ENCODE assay signal across 10 cellular contexts in genomic region chr3:186569779-186570095, GRCh38. TPM values are rescaled to one million over a fixed set of nuclear protein-coding genes. Genes with fewer than 3 reads are reported as not detected.
DNase-seq lines count a peak whose midpoint lies in the region; ATAC-seq, FAIRE-seq and TF ChIP-seq lines count a peak whose summit lies in the region.
"Had no signal": no experiment of that assay in that cellular context is flagged by ENCODE, and none has a peak within 500 bp of the region (broad histone marks: within the 10 kb centered on the region; RNA-seq: fewer than 3 reads in every experiment).

No MANE protein-coding gene starts in this region.

- no peaks in the 10 kb centered on the region for H3K9me3 ChIP-seq in GM12878 (replicated peaks; ENCODE audit: control insufficient read depth, insufficient read depth, low read length)
- no peaks in the 10 kb centered on the region for H3K9me3 ChIP-seq in lung (ENCODE audit: control insufficient read depth in 2 of 2, insufficient read depth in 1 of 2, low read length in 1 of 2)

- in situ Hi-C loops in GM12878 (cut with MboI) = no loop called here

- H3K27ac Mint-ChIP-seq in activated naive CD4-positive, alpha-beta T cell treated with anti-CD3 and anti-CD28 coated beads, Interleukin-2, amount 10 ng/mL, durations not matched to agents 7 days and 5 days = peak overlapping the region; percentile 98
- H3K27ac Mint-ChIP-seq in type B pancreatic cell = peak overlapping the region; percentile 98

- H3K4me1 Mint-ChIP-seq in activated naive CD4-positive, alpha-beta T cell treated with anti-CD3 and anti-CD28 coated beads, Interleukin-2, amount 10 ng/mL, durations not matched to agents 7 days and 5 days = peaks cover 66% of the 10 kb centered on the region
- H3K4me1 Mint-ChIP-seq in type B pancreatic cell (ENCODE audit: unreplicated experiment) = peaks cover 26% of the 10 kb centered on the region

- POLR2A ChIA-PET in GM12878 (lab: Charles Lee) = interaction anchor here (0.6 to 2.9 kb wide), 15 partner anchors 15 to 458 kb away, joined by 3 to 20 read pairs (median 4); partner anchors contain the start of genes EIF4A2 and RFC4

- H4K20me1 ChIP-seq in GM12878 (ENCODE audit: control insufficient read depth, insufficient read depth) = no peaks in the 10 kb centered on the region

- BruUV-seq in GM12878 (replicated peaks; lab: Mats Ljungman, UMichigan) = TSS peak; percentile 84

- peaks cover 10% of the 10 kb centered on the region for H3K4me1 ChIP-seq in GM12878 (ENCODE audit: control insufficient read depth, insufficient read depth, low read length)
- H3K4me1 ChIP-seq in lung (ENCODE audit: control insufficient read depth in 2 of 2, insufficient read depth in 2 of 2, low read length in 2 of 2) = peaks cover 5 to 14% of the 10 kb centered on the region in 2 donors

- no peaks in the 10 kb centered on the region for H3K27me3 ChIP-seq in GM12878 (replicated peaks in 1 of 2; ENCODE audit: control insufficient read depth in 2 of 2, insufficient read depth in 2 of 2, low read length in 1 of 2)
- no peaks in the 10 kb centered on the region for H3K27me3 ChIP-seq in lung (ENCODE audit: control insufficient read depth, insufficient read depth)

- peak overlapping the region; percentile 79 for H3K27ac ChIP-seq in GM12878 (ENCODE audit: control insufficient read depth, insufficient read depth)
- H3K27ac ChIP-seq in lung (ENCODE audit: low read depth in 1 of 2, low read length in 1 of 2) = peak overlapping the region; percentile 75 to 80

- peak overlapping the region; percentile 87 for H3K4me3 Mint-ChIP-seq in activated naive CD4-positive, alpha-beta T cell treated with anti-CD3 and anti-CD28 coated beads, Interleukin-2, amount 10 ng/mL, durations not matched to agents 7 days and 5 days
- H3K4me3 Mint-ChIP-seq in type B pancreatic cell = peak overlapping the region; percentile 98

- H2AFZ ChIP-seq in GM12878 (ENCODE audit: control insufficient read depth, low read depth, low read length) = peak overlapping the region; percentile 83

- no peak for ATAC-seq in GM12878
- ATAC-seq in lung (ENCODE audit: insufficient read depth, low FRiP score) = no peak
- no peak for ATAC-seq in GM18858 (IDR thresholded peaks at IDR 0.05; ENCODE audit: unreplicated experiment)

- peak overlapping the region; percentile 56 for H3K4me2 ChIP-seq in GM12878 (ENCODE audit: control insufficient read depth, insufficient read depth)

- DNase-seq in activated naive CD4-positive, alpha-beta T cell treated with anti-CD3 and anti-CD28 coated beads, Interleukin-2, amount 10 ng/mL, durations not matched to agents 7 days and 5 days = no peak
- no peak for DNase-seq in activated naive CD4-positive, alpha-beta T cell (lab: John Stamatoyannopoulos, UW)
- no peak for DNase-seq in GM12878 (ENCODE audit: low read depth, low spot score)
- DNase-seq in lung (ENCODE audit: low spot score) = no peak
- no peak for DNase-seq in type B pancreatic cell (ENCODE audit: extremely low spot score, unreplicated experiment)
- no peak for DNase-seq in glomerular visceral epithelial cell (ENCODE audit: extremely low spot score)
- DNase-seq in NCI-H446 treated with DMSO at 0.1 percent for 48 hours (lab: John Stamatoyannopoulos, UW) = no peak

- H3K9me3 Mint-ChIP-seq in activated naive CD4-positive, alpha-beta T cell treated with anti-CD3 and anti-CD28 coated beads, Interleukin-2, amount 10 ng/mL, durations not matched to agents 7 days and 5 days = no peaks in the 10 kb centered on the region
- H3K9me3 Mint-ChIP-seq in type B pancreatic cell = no peaks in the 10 kb centered on the region

- no peaks in the 10 kb centered on the region for H3K27me3 Mint-ChIP-seq in activated naive CD4-positive, alpha-beta T cell treated with anti-CD3 and anti-CD28 coated beads, Interleukin-2, amount 10 ng/mL, durations not matched to agents 7 days and 5 days
- no peaks in the 10 kb centered on the region for H3K27me3 Mint-ChIP-seq in type B pancreatic cell

- FAIRE-seq in GM12878 (lab: Jason Lieb, UNC) = no peak

- TF ChIP-seq RAD21 in GM12878 (IDR thresholded peaks at IDR 0.05; ENCODE audit: insufficient read depth, low read depth, low read length) = no peak

- SMC1A ChIA-PET in GM12878 (lab: Charles Lee; ENCODE audit: uncharacterized antibody, unreplicated experiment) = interaction anchor here (0.7 to 3.8 kb wide), 11 partner anchors 9 to 631 kb away, joined by 3 to 23 read pairs (median 4); no protein-coding TSS in a partner anchor

- RAD21 ChIA-PET in GM12878 (lab: Charles Lee; ENCODE audit: unreplicated experiment) = interaction anchor here (0.6 to 2.5 kb wide), 8 partner anchors 30 to 315 kb away, joined by 3 to 21 read pairs (median 4); partner anchors contain the start of gene EIF4A2

- H3K36me3 ChIP-seq in GM12878 (ENCODE audit: control insufficient read depth in 2 of 2, insufficient read depth in 2 of 2, low read length in 1 of 2) (peaks cover 0 to 4% of the 10 kb centered on the region in 2 experiments; a peak in 3 of 4 replicates), lung (ENCODE audit: control insufficient read depth in 2 of 2, insufficient read depth in 2 of 2, low read length in 2 of 2) (peaks cover 2 to 7% of the 10 kb centered on the region in 2 donors)

- TF ChIP-seq EP300 in GM12878 (IDR thresholded peaks at IDR 0.05; ENCODE audit: borderline replicate concordance in 1 of 2, control insufficient read depth in 1 of 2, low read depth in 2 of 2, low read length in 2 of 2) = no peak

- 3% methylated on average over 7 of the region's 7 CpGs for WGBS in GM12878 (ENCODE audit: insufficient coverage, insufficient replicate concordance, low lambda C conversion rate, missing lambda C conversion rate)
- WGBS in lung, 2 donors = 4 to 7% methylated on average over 7 of the region's 7 CpGs

- H3K4me3 ChIP-seq in GM12878 (peak overlapping the region; percentile 89), lung (peak overlapping the region; percentile 40)

- TF ChIP-seq CTCF in GM12878 (IDR thresholded peaks at IDR 0.05 in 2 of 3, conservative IDR thresholded peaks at IDR 0.05 in 1 of 3; ENCODE audit: control insufficient read depth in 2 of 3, extremely low read depth in 1 of 3, insufficient read depth in 1 of 3, low read depth in 3 of 3, low read length in 3 of 3) (no peak), lung (IDR thresholded peaks at IDR 0.05; ENCODE audit: control extremely low read depth, extremely low read depth) (no peak), type B pancreatic cell (conservative IDR thresholded peaks at IDR 0.05) (no peak)

- peaks cover 61% of the 10 kb centered on the region for H3K79me2 ChIP-seq in GM12878 (ENCODE audit: control insufficient read depth, insufficient read depth, low read length)

- TF ChIP-seq POLR2A in GM12878 (IDR thresholded peaks at IDR 0.05; ENCODE audit: low read depth, low read length) = no peak

- H3K36me3 Mint-ChIP-seq in activated naive CD4-positive, alpha-beta T cell treated with anti-CD3 and anti-CD28 coated beads, Interleukin-2, amount 10 ng/mL, durations not matched to agents 7 days and 5 days = peaks cover 27% of the 10 kb centered on the region
- H3K36me3 Mint-ChIP-seq in type B pancreatic cell = peaks cover 7% of the 10 kb centered on the region

- H3K9ac ChIP-seq in GM12878 (ENCODE audit: control insufficient read depth, insufficient read depth, low read length) = peak overlapping the region; percentile 82

- intact Hi-C loops in GM12878 (cut with micrococcal nuclease; ENCODE audit: unreplicated experiment) = loop anchor here (2.0 to 5.0 kb wide), 3 partner anchors 213 to 632 kb away; partner anchors contain the start of genes EIF4A2 and TRA2B

- CTCF ChIA-PET in activated naive CD4-positive, alpha-beta T cell treated with anti-CD3 and anti-CD28 coated beads, Interleukin-2, amount 10 ng/mL, durations not matched to agents 7 days and 5 days (lab: Charles Lee) = interaction anchor here (0.6 to 1.5 kb wide), 5 partner anchors 29 to 626 kb away, joined by 3 to 8 read pairs (median 3); partner anchors contain the start of gene AHSG
- CTCF ChIA-PET in GM12878 (lab: Yijun Ruan, JAX) = interaction anchor here (0.7 to 2.5 kb wide), 11 partner anchors 30 to 626 kb away, joined by 3 to 18 read pairs (median 4); no protein-coding TSS in a partner anchor

RNA-seq across cellular contexts. Expression of gene DNAJB11, which starts 0.8 kb away (rescaled TPM):
- 51.5 and 52.8 TPM in 2 replicates for total RNA-seq in GM12878 (2013; cell fraction: nucleolus; rRNA removed)
- 57.9 and 62.9 TPM in 2 replicates for total RNA-seq in GM12878 (2014; rRNA removed)
- 52.7 and 57.7 TPM in 2 replicates for total RNA-seq in GM12878 (2014; rRNA removed; fragmentation: Illumina TruSeq; extraction: Trizol)
- total RNA-seq in GM12878 (2021) = 44.1 and 45.1 TPM in 2 replicates
- polyA plus RNA-seq in GM12878 (2011; ENCODE audit: low read depth) = 32.4 TPM
- polyA plus RNA-seq in GM12878 (2011; rRNA removed) = 43.3 and 56.9 TPM in 2 replicates
- 15.0 and 15.3 TPM in 2 replicates for polyA plus RNA-seq in GM12878 (2011; cell fraction: cytosol; rRNA removed)
- 39.4 and 58.9 TPM in 2 replicates for polyA plus RNA-seq in GM12878 (2011; cell fraction: nucleus; rRNA removed)
- polyA plus RNA-seq in GM12878 (2012) = 41.7 and 54.8 TPM in 2 replicates
- polyA plus RNA-seq in GM12878 (2014; fragmentation: Illumina TruSeq; extraction: Trizol) = 65.0 and 67.8 TPM in 2 replicates
- 10 to 100 TPM; 16.2 to 26.4 TPM for polyA plus RNA-seq in GM12878 (2014; fragmentation: Nextera tagmentation; extraction: Ambion mirVana)
- 59.4 and 61.5 TPM in 2 replicates for polyA plus RNA-seq in GM12878 (2014; rRNA removed)
- polyA plus RNA-seq in GM12878 (2016; fragmentation: Nextera tagmentation; extraction: Ambion mirVana) = 100 to 1,000 TPM; 130 to 135 TPM
- 10.8 and 16.1 TPM in 2 replicates for polyA minus RNA-seq in GM12878 (2011; rRNA and poly(A)+ RNA removed)
- polyA minus RNA-seq in GM12878 (2011; cell fraction: cytosol; rRNA and poly(A)+ RNA removed) = 13.3 and 16.3 TPM in 2 replicates
- 20.3 and 33.4 TPM in 2 replicates for polyA minus RNA-seq in GM12878 (2011; cell fraction: nucleus; rRNA and poly(A)+ RNA removed)
- 10 to 100 TPM; 46.1 to 57.6 TPM for total RNA-seq in lung
- 100 to 1,000 TPM in 1 of 2 donors, 10 to 100 TPM in 1; 48.3 to 109 TPM for polyA plus RNA-seq in lung
- 63.4 and 68.5 TPM in 2 replicates for total RNA-seq in type B pancreatic cell (ENCODE audit: low replicate concordance)

RNA-seq across cellular contexts. Expression of gene TBCCD1, which starts 2.6 kb away (rescaled TPM):
- 33.7 and 36.8 TPM in 2 replicates for total RNA-seq in GM12878 (2013; cell fraction: nucleolus; rRNA removed)
- 20.4 and 21.1 TPM in 2 replicates for total RNA-seq in GM12878 (2014; rRNA removed)
- total RNA-seq in GM12878 (2014; rRNA removed; fragmentation: Illumina TruSeq; extraction: Trizol) = 14.8 and 15.0 TPM in 2 replicates
- 11.5 and 12.3 TPM in 2 replicates for total RNA-seq in GM12878 (2021)
- 4.2 TPM for polyA plus RNA-seq in GM12878 (2011; ENCODE audit: low read depth)
- 23.4 and 25.0 TPM in 2 replicates for polyA plus RNA-seq in GM12878 (2011; rRNA removed)
- 17.0 and 18.7 TPM in 2 replicates for polyA plus RNA-seq in GM12878 (2011; cell fraction: cytosol; rRNA removed)
- 16.5 and 17.4 TPM in 2 replicates for polyA plus RNA-seq in GM12878 (2011; cell fraction: nucleus; rRNA removed)
- 5.6 and 6.4 TPM in 2 replicates for polyA plus RNA-seq in GM12878 (2012)
- 14.3 and 16.5 TPM in 2 replicates for polyA plus RNA-seq in GM12878 (2014; fragmentation: Illumina TruSeq; extraction: Trizol)
- 10 to 100 TPM in 1 of 2 experiments, 1 to 10 TPM in 1; 6.9 to 11.3 TPM for polyA plus RNA-seq in GM12878 (2014; fragmentation: Nextera tagmentation; extraction: Ambion mirVana)
- 14.1 and 14.7 TPM in 2 replicates for polyA plus RNA-seq in GM12878 (2014; rRNA removed)
- polyA plus RNA-seq in GM12878 (2016; fragmentation: Nextera tagmentation; extraction: Ambion mirVana) = 10 to 100 TPM; 15.8 to 18.0 TPM
- 28.0 and 35.4 TPM in 2 replicates for polyA minus RNA-seq in GM12878 (2011; rRNA and poly(A)+ RNA removed)
- 9.1 and 11.5 TPM in 2 replicates for polyA minus RNA-seq in GM12878 (2011; cell fraction: cytosol; rRNA and poly(A)+ RNA removed)
- 15.6 and 18.5 TPM in 2 replicates for polyA minus RNA-seq in GM12878 (2011; cell fraction: nucleus; rRNA and poly(A)+ RNA removed)
- total RNA-seq in lung = 10 to 100 TPM in 1 of 2 donors, 1 to 10 TPM in 1; 9.4 to 17.3 TPM
- 1 to 10 TPM; 3.2 to 5.5 TPM for polyA plus RNA-seq in lung
- 11.0 and 16.6 TPM in 2 replicates for total RNA-seq in type B pancreatic cell (ENCODE audit: low replicate concordance)

RNA-seq across cellular contexts. Expression of gene CRYGS, which starts 25.6 kb away (rescaled TPM):
- total RNA-seq in GM12878 (2013; cell fraction: nucleolus; rRNA removed) = 9.3 and 10.6 TPM in 2 replicates
- 4.1 and 4.8 TPM in 2 replicates for total RNA-seq in GM12878 (2014; rRNA removed)
- total RNA-seq in GM12878 (2014; rRNA removed; fragmentation: Illumina TruSeq; extraction: Trizol) = 2.4 and 2.5 TPM in 2 replicates
- 1.7 and 2.1 TPM in 2 replicates for total RNA-seq in GM12878 (2021)
- 3.1 TPM for polyA plus RNA-seq in GM12878 (2011; ENCODE audit: low read depth)
- polyA plus RNA-seq in GM12878 (2011; rRNA removed) = 5.8 and 6.0 TPM in 2 replicates
- polyA plus RNA-seq in GM12878 (2011; cell fraction: cytosol; rRNA removed) = 2.4 and 4.3 TPM in 2 replicates
- 16.6 and 23.7 TPM in 2 replicates for polyA plus RNA-seq in GM12878 (2011; cell fraction: nucleus; rRNA removed)
- 3.0 and 3.3 TPM in 2 replicates for polyA plus RNA-seq in GM12878 (2012)
- polyA plus RNA-seq in GM12878 (2014; fragmentation: Illumina TruSeq; extraction: Trizol) = 2.5 and 4.5 TPM in 2 replicates
- polyA plus RNA-seq in GM12878 (2014; fragmentation: Nextera tagmentation; extraction: Ambion mirVana) = 1 to 10 TPM; 1.4 to 2.8 TPM
- 3.5 and 5.3 TPM in 2 replicates for polyA plus RNA-seq in GM12878 (2014; rRNA removed)
- 1 to 10 TPM; 1.1 to 1.6 TPM for polyA plus RNA-seq in GM12878 (2016; fragmentation: Nextera tagmentation; extraction: Ambion mirVana)
- polyA minus RNA-seq in GM12878 (2011; rRNA and poly(A)+ RNA removed) = 2.9 and 5.3 TPM in 2 replicates
- 1.2 TPM in 1 of 2 replicates, not detected in the other for polyA minus RNA-seq in GM12878 (2011; cell fraction: cytosol; rRNA and poly(A)+ RNA removed)
- polyA minus RNA-seq in GM12878 (2011; cell fraction: nucleus; rRNA and poly(A)+ RNA removed) = 6.6 and 10.3 TPM in 2 replicates
- 1 to 10 TPM; 2.5 to 3.2 TPM for total RNA-seq in lung
- polyA plus RNA-seq in lung = 1 to 10 TPM; 1.2 to 5.8 TPM
- 1.2 and 7.8 TPM in 2 replicates for total RNA-seq in type B pancreatic cell (ENCODE audit: low replicate concordance)

RNA-seq across cellular contexts. Expression of gene AHSG, which starts 43.1 kb away (rescaled TPM):
- not detected in 2 replicates for total RNA-seq in GM12878 (2013; cell fraction: nucleolus; rRNA removed)
- total RNA-seq in GM12878 (2014; rRNA removed) = not detected in 2 replicates
- total RNA-seq in GM12878 (2014; rRNA removed; fragmentation: Illumina TruSeq; extraction: Trizol) = not detected in 2 replicates
- total RNA-seq in GM12878 (2021) = 0.90 and 1.2 TPM in 2 replicates
- polyA plus RNA-seq in GM12878 (2011; ENCODE audit: low read depth) = not detected
- not detected in 2 replicates for polyA plus RNA-seq in GM12878 (2011; rRNA removed)
- polyA plus RNA-seq in GM12878 (2011; cell fraction: cytosol; rRNA removed) = 0.25 and 0.45 TPM in 2 replicates
- polyA plus RNA-seq in GM12878 (2011; cell fraction: nucleus; rRNA removed) = 0.12 and 0.47 TPM in 2 replicates
- polyA plus RNA-seq in GM12878 (2012) = not detected in 2 replicates
- polyA plus RNA-seq in GM12878 (2014; fragmentation: Illumina TruSeq; extraction: Trizol) = not detected in 2 replicates
- under 1 TPM in 1 of 2 experiments, not detected in 1; 0.06 TPM for polyA plus RNA-seq in GM12878 (2014; fragmentation: Nextera tagmentation; extraction: Ambion mirVana)
- polyA plus RNA-seq in GM12878 (2014; rRNA removed) = 0.15 TPM in 1 of 2 replicates, not detected in the other
- not detected for polyA plus RNA-seq in GM12878 (2016; fragmentation: Nextera tagmentation; extraction: Ambion mirVana)
- 0.21 TPM in 1 of 2 replicates, not detected in the other for polyA minus RNA-seq in GM12878 (2011; rRNA and poly(A)+ RNA removed)
- not detected in 2 replicates for polyA minus RNA-seq in GM12878 (2011; cell fraction: cytosol; rRNA and poly(A)+ RNA removed)
- polyA minus RNA-seq in GM12878 (2011; cell fraction: nucleus; rRNA and poly(A)+ RNA removed) = not detected in 2 replicates
- under 1 TPM; 0.20 to 0.92 TPM for total RNA-seq in lung
- polyA plus RNA-seq in lung = under 1 TPM in 1 of 2 donors, not detected in 1; 0.03 TPM
- total RNA-seq in type B pancreatic cell (ENCODE audit: low replicate concordance) = 0.27 and 0.74 TPM in 2 replicates
- total RNA-seq: Daoy, M059J had no signal
